In the genomic region with DNA sequence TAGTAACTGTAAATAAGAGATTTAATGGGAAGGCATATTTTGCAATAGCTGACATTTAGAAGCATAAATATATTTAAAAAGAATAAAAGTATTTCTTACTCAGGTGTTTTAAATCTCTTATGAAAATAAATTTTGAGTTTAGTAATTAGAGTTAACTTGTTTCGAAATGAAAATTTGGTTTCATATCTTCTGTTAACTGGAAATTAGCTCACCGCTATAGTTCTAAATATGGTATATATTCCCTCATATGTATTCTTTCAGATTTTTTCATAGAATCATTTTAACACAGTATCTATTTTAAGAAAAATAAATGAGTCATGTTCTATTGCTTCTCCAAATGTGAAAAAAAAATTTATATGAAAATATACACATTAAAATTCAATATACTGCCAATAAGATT, we compare ENCODE assay signal across 1 cellular context.
TF ChIP-seq lines count a peak whose summit lies in the region.

No MANE protein-coding gene starts in this region.

TF ChIP-seq in GM12878, 131 proteins besides CTCF, POLR2A, EP300 and RAD21 (continued from another document):
- TF ChIP-seq, protein P1, sequence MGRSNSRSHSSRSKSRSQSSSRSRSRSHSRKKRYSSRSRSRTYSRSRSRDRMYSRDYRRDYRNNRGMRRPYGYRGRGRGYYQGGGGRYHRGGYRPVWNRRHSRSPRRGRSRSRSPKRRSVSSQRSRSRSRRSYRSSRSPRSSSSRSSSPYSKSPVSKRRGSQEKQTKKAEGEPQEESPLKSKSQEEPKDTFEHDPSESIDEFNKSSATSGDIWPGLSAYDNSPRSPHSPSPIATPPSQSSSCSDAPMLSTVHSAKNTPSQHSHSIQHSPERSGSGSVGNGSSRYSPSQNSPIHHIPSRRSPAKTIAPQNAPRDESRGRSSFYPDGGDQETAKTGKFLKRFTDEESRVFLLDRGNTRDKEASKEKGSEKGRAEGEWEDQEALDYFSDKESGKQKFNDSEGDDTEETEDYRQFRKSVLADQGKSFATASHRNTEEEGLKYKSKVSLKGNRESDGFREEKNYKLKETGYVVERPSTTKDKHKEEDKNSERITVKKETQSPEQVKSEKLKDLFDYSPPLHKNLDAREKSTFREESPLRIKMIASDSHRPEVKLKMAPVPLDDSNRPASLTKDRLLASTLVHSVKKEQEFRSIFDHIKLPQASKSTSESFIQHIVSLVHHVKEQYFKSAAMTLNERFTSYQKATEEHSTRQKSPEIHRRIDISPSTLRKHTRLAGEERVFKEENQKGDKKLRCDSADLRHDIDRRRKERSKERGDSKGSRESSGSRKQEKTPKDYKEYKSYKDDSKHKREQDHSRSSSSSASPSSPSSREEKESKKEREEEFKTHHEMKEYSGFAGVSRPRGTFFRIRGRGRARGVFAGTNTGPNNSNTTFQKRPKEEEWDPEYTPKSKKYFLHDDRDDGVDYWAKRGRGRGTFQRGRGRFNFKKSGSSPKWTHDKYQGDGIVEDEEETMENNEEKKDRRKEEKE (IDR thresholded peaks at IDR 0.05) = no peak
- TF ChIP-seq STAT1 (conservative IDR thresholded peaks at IDR 0.05) (no peak), SMAD5 (IDR thresholded peaks at IDR 0.05; ENCODE audit: low read depth) (no peak), MTA2 (IDR thresholded peaks at IDR 0.05; ENCODE audit: low read depth) (peak; percentile 32; the same call in 1 of the 2 replicates), SREBF1 (IDR thresholded peaks at IDR 0.05; ENCODE audit: low read length) (no peak), BMI1 (IDR thresholded peaks at IDR 0.05; ENCODE audit: borderline replicate concordance) (no peak), SPI1 (IDR thresholded peaks at IDR 0.05; ENCODE audit: borderline replicate concordance, insufficient read depth, low read depth, low read length) (no peak), ZBED1 (IDR thresholded peaks at IDR 0.05; ENCODE audit: borderline replicate concordance) (no peak), SP1 (IDR thresholded peaks at IDR 0.05; ENCODE audit: low read depth, low read length) (no peak), TCF7 (IDR thresholded peaks at IDR 0.05; ENCODE audit: borderline replicate concordance) (no peak), MEF2A (IDR thresholded peaks at IDR 0.05; ENCODE audit: insufficient read depth, low read depth, low read length) (0 out of 2 replicates have a peak, but pooled peaks have one; percentile 24), ESRRA (IDR thresholded peaks at IDR 0.05; ENCODE audit: low read length) (no peak)
- TF ChIP-seq, protein P2, sequence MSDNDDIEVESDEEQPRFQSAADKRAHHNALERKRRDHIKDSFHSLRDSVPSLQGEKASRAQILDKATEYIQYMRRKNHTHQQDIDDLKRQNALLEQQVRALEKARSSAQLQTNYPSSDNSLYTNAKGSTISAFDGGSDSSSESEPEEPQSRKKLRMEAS (IDR thresholded peaks at IDR 0.05; ENCODE audit: low read depth, low read length) = no peak
